In genomic region chr7:34190299-34190698, GRCh38 we compare ENCODE assay signal across 19 cellular contexts.
DNase-seq lines count a peak whose midpoint lies in the region; ATAC-seq and TF ChIP-seq lines count a peak whose summit lies in the region.
"Had no signal": no experiment of that assay in that cellular context is flagged by ENCODE, and none has a peak within 500 bp of the region (broad histone marks: within the 10 kb centered on the region; RNA-seq: fewer than 3 reads in every experiment).

No MANE protein-coding gene starts in this region.

- peaks cover 3% of the 10 kb centered on the region for H3K4me1 ChIP-seq in left ventricle myocardium inferior
- H3K4me1 ChIP-seq in psoas muscle: peaks cover 3% of the 10 kb centered on the region
- H3K4me1 ChIP-seq in mesenchymal stem cell (ENCODE audit: control insufficient read depth, insufficient read depth, low read depth, low read length): no peaks in the 10 kb centered on the region

- 22 to 39% (median 29%) methylated on average over 4 of the region's 4 CpGs for WGBS in psoas muscle, 3 donors
- 95% methylated on average over 4 of the region's 4 CpGs for WGBS in mesenchymal stem cell

- no peak overlapping the region for H3K4me3 ChIP-seq in left ventricle myocardium inferior
- H3K4me3 ChIP-seq in psoas muscle: no peak overlapping the region
- no peak overlapping the region for H3K4me3 ChIP-seq in mesenchymal stem cell (ENCODE audit: insufficient read depth in 1 of 2, low read depth in 1 of 2, low read length in 2 of 2)

- H2AFZ ChIP-seq in mesenchymal stem cell (ENCODE audit: low read depth, low read length): no peak overlapping the region

- H3K23ac ChIP-seq in mesenchymal stem cell (ENCODE audit: low read length in 2 of 2): no peak overlapping the region

- TF ChIP-seq CTCF in left ventricle myocardium inferior (IDR thresholded peaks at IDR 0.05; ENCODE audit: borderline replicate concordance): no peak
- TF ChIP-seq CTCF in psoas muscle (IDR thresholded peaks at IDR 0.05): no peak

- H3K27ac ChIP-seq in left ventricle myocardium inferior (replicated peaks): no peak overlapping the region
- H3K27ac ChIP-seq in psoas muscle: no peak overlapping the region
- no peak overlapping the region for H3K27ac ChIP-seq in mesenchymal stem cell (ENCODE audit: low read length, poor library complexity, severe bottlenecking)
- H3K27ac ChIP-seq: brain microvascular endothelial cell, HL-60 had no signal

- no peak overlapping the region for H4K8ac ChIP-seq in mesenchymal stem cell (ENCODE audit: low read length)

- intact Hi-C loops in left ventricle myocardium inferior (cut with micrococcal nuclease) (no loop called here), psoas muscle (cut with DNase I) (no loop called here)

- no peak overlapping the region for H2BK5ac ChIP-seq in mesenchymal stem cell (ENCODE audit: low read depth, low read length, poor library complexity, severe bottlenecking)

- no peaks in the 10 kb centered on the region for H3K79me1 ChIP-seq in mesenchymal stem cell (replicated peaks; ENCODE audit: low read length, poor library complexity, severe bottlenecking)

- no peak overlapping the region for H3K9ac ChIP-seq in mesenchymal stem cell (ENCODE audit: low read length)
- H3K9ac ChIP-seq: SK-N-SH had no signal

- no peak overlapping the region for H4K91ac ChIP-seq in mesenchymal stem cell (ENCODE audit: low read length)

- H2BK12ac ChIP-seq in mesenchymal stem cell (ENCODE audit: low read length in 2 of 2): peak overlapping the region in 1 of 2 experiments; percentile 28

- H2BK15ac ChIP-seq in mesenchymal stem cell (ENCODE audit: low read depth, poor library complexity, severe bottlenecking): no peak overlapping the region

- H3K9me3 ChIP-seq in left ventricle myocardium inferior (replicated peaks): no peaks in the 10 kb centered on the region
- H3K9me3 ChIP-seq in psoas muscle: no peaks in the 10 kb centered on the region
- H3K9me3 ChIP-seq in mesenchymal stem cell (ENCODE audit: control insufficient read depth, low read length): no peaks in the 10 kb centered on the region
- H3K9me3 ChIP-seq: SK-N-SH had no signal

- no peak overlapping the region for H3K18ac ChIP-seq in mesenchymal stem cell (ENCODE audit: low read depth in 1 of 2, low read length in 2 of 2)

- H2BK120ac ChIP-seq in mesenchymal stem cell (ENCODE audit: low read depth, low read length): no peak overlapping the region

- in situ Hi-C loops in G401 (cut with HindIII; ENCODE audit: low sequenced_read_pairs): no loop called here

- H3K27me3 ChIP-seq in left ventricle myocardium inferior (ENCODE audit: low read depth) (no peaks in the 10 kb centered on the region), psoas muscle (ENCODE audit: insufficient read depth in 3 of 3, low read length in 2 of 3) (no peaks in the 10 kb centered on the region), mesenchymal stem cell (ENCODE audit: control insufficient read depth in 1 of 2, insufficient read depth in 1 of 2, low read length in 2 of 2) (no peaks in the 10 kb centered on the region)
- H3K27me3 ChIP-seq: brain microvascular endothelial cell had no signal

- no peak overlapping the region for H3K4me2 ChIP-seq in mesenchymal stem cell (ENCODE audit: low read length, poor library complexity, severe bottlenecking)
- H3K4me2 ChIP-seq: SK-N-SH had no signal

- DNase-seq in G401 (ENCODE audit: low spot score) (peak; percentile 97), cerebellar nuclear complex (lab: John Stamatoyannopoulos, UW) (peak; percentile 72 to 87), left ventricle myocardium inferior (peak; percentile 58), psoas muscle (peak; percentile 67 to 92), mesenchymal stem cell (no peak), NCI-H1417 (lab: John Stamatoyannopoulos, UW) (no peak)
- DNase-seq: activated CD4-positive, alpha-beta T cell treated with anti-CD3 and anti-CD28 coated beads, Interleukin-2, amount 10 ng/mL, durations not matched to agents 7 days and 5 days; activated CD8-positive, alpha-beta memory T cell treated with anti-CD3 and anti-CD28 coated beads, Interleukin-2, amount 50 U/mL, for 48 hours; activated naive CD8-positive, alpha-beta T cell treated with anti-CD3 and anti-CD28 coated beads, Interleukin-2, amount 10 ng/mL, durations not matched to agents 7 days and 5 days; brain microvascular endothelial cell; EL; NCI-H1105 treated with DMSO at 0.1 percent for 48 hours; NCI-H510A; RPMI8226; SK-N-SH; T-helper 2 cell; trophoblast cell had no signal

- no peak overlapping the region for H2AK5ac ChIP-seq in mesenchymal stem cell (ENCODE audit: low read length, severe bottlenecking)

- peak; percentile 96 to 98 (median 97) for ATAC-seq in psoas muscle
- ATAC-seq in GM19467 (IDR thresholded peaks at IDR 0.05; ENCODE audit: unreplicated experiment): no peak

- no peak overlapping the region for H3K4ac ChIP-seq in mesenchymal stem cell (ENCODE audit: low read depth in 1 of 2, low read length in 2 of 2)

- H3K14ac ChIP-seq in mesenchymal stem cell (ENCODE audit: low read length in 2 of 2): peak overlapping the region in 1 of 2 experiments; percentile 53

- H3K36me3 ChIP-seq in left ventricle myocardium inferior (no peaks in the 10 kb centered on the region), psoas muscle (ENCODE audit: insufficient read depth in 1 of 2, low read depth in 1 of 2) (no peaks in the 10 kb centered on the region), mesenchymal stem cell (ENCODE audit: control insufficient read depth in 1 of 2, insufficient read depth in 2 of 2, low read depth in 1 of 2, low read length in 2 of 2) (no peaks in the 10 kb centered on the region)
- H3K36me3 ChIP-seq: brain microvascular endothelial cell had no signal

Comparison
In these comparisons a context has a peak if more than half of its experiments do, and no peak if none do; other contexts are left out.
1. DNase-seq: peak in G401 (single experiment), cerebellar nuclear complex (2 of 2), left ventricle myocardium inferior (single experiment) and psoas muscle (2 of 2); none in mesenchymal stem cell (single experiment) and NCI-H1417 (0 of 3).